In the genomic region with DNA sequence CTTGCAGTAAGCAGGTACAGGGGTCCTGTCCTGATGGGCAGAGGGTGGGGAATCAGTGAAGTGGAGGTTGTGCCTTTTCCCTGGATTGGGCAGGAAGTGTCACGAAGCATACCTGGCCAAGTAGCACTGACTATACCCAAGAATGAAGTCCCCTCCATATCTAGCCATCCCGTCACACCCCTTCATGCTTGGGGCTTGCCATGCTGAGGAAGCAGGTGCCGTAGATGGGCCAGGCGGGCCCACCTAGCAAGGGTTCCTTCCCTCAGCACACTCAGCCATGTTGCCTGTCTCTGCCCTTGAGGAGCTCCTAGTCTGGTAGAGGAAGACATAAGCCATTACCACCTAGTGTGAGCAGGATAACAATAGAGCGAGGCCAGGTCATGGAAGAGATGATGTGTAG, we compare ENCODE assay signal across 17 cellular contexts.
"Had no signal": no experiment of that assay in that cellular context is flagged by ENCODE, and none has a peak within 500 bp of the region (broad histone marks: within the 10 kb centered on the region; RNA-seq: fewer than 3 reads in every experiment).

No MANE protein-coding gene starts in this region.

- H3K27ac ChIP-seq: cardiac muscle cell, gastroesophageal sphincter, heart right ventricle, lower lobe of right lung, ovary, transverse colon had no signal

- H3K4me3 Mint-ChIP-seq: activated CD4-positive, alpha-beta T cell treated with anti-CD3 and anti-CD28 coated beads, Interleukin-2, amount 10 ng/mL, durations not matched to agents 7 days and 5 days; mesothelial cell of epicardium; T-helper 2 cell treated with Interferon-gamma antibody and Interleukin-4, amounts not matched to agents 5 μg/mL and 100 μg/mL, for 36 hours had no signal

- H3K36me3 ChIP-seq: ovary had no signal

- H3K27me3 ChIP-seq: cardiac muscle cell, gastroesophageal sphincter, heart right ventricle, ovary, transverse colon had no signal

- H3K27ac Mint-ChIP-seq: mesothelial cell of epicardium; T-helper 2 cell treated with Interferon-gamma antibody and Interleukin-4, amounts not matched to agents 5 μg/mL and 100 μg/mL, for 36 hours had no signal

- FAIRE-seq: astrocyte had no signal

- ATAC-seq: gastroesophageal sphincter; heart right ventricle; left colon; lower lobe of right lung; stimulated activated naive CD8-positive, alpha-beta T cell treated with anti-CD3 and anti-CD28 coated beads, Interleukin-15, Interleukin-2, amounts not matched to agents 100 U/mL and 50 U/mL, for 24 hours had no signal

- H3K4me3 ChIP-seq: cardiac muscle cell, gastroesophageal sphincter, heart right ventricle, lower lobe of right lung, ovary, transverse colon had no signal

- H3K27me3 Mint-ChIP-seq: activated CD4-positive, alpha-beta T cell treated with anti-CD3 and anti-CD28 coated beads, Interleukin-2, amount 10 ng/mL, durations not matched to agents 7 days and 5 days had no signal

- DNase-seq: activated CD4-positive, alpha-beta T cell treated with anti-CD3 and anti-CD28 coated beads, Interleukin-2, amount 10 ng/mL, durations not matched to agents 7 days and 5 days; activated CD4-positive, CD25-positive, alpha-beta regulatory T cell; activated gamma-delta T cell; heart right ventricle; left colon; lower lobe of right lung; ovary; stimulated activated CD4-positive, alpha-beta T cell treated with anti-CD3 and anti-CD28 coated beads, Interleukin-15, amount 100 ng/mL, for 24 hours; stimulated activated CD4-positive, alpha-beta T cell treated with anti-CD3 and anti-CD28 coated beads, Interleukin-4, amount 100 ng/mL, for 1 hour; stimulated activated naive CD8-positive, alpha-beta T cell treated with anti-CD3 and anti-CD28 coated beads, Interleukin-15, Interleukin-2, amounts not matched to agents 100 U/mL and 50 U/mL, for 24 hours; SW 1271; transverse colon had no signal

- H3K9me3 Mint-ChIP-seq: activated CD4-positive, alpha-beta T cell treated with anti-CD3 and anti-CD28 coated beads, Interleukin-2, amount 10 ng/mL, durations not matched to agents 7 days and 5 days; mesothelial cell of epicardium; T-helper 2 cell treated with Interferon-gamma antibody and Interleukin-4, amounts not matched to agents 5 μg/mL and 100 μg/mL, for 36 hours had no signal

- H3K9me3 ChIP-seq: gastroesophageal sphincter, heart right ventricle, lower lobe of right lung, ovary, transverse colon had no signal
